8 cellular contexts compared by ENCODE assay signal in genomic region chr1:1250828-1251284, GRCh38. TPM values are rescaled to one million over a fixed set of nuclear protein-coding genes. Genes with fewer than 3 reads are reported as not detected.
DNase-seq lines count a peak whose midpoint lies in the region; ATAC-seq, FAIRE-seq and TF ChIP-seq lines count a peak whose summit lies in the region.

No MANE protein-coding gene starts in this region.

- H3K79me2 ChIP-seq in DND-41 (ENCODE audit: insufficient read depth, low read length), result peaks cover 3% of the 10 kb centered on the region; the same call in 1 of the 2 replicates
- H3K79me2 ChIP-seq in PC-9 (ENCODE audit: low read depth), result no peaks in the 10 kb centered on the region

- TF ChIP-seq CTCF in DND-41 (IDR thresholded peaks at IDR 0.05; ENCODE audit: borderline replicate concordance, extremely low read depth, low read length, poor library complexity, severe bottlenecking), result no peak
- no peak for TF ChIP-seq CTCF in PC-9 (conservative IDR thresholded peaks at IDR 0.05)

- H3K4me2 ChIP-seq in DND-41 (ENCODE audit: insufficient read depth, low read length), result peak overlapping the region; percentile 35; the same call in 1 of the 2 replicates
- H3K4me2 ChIP-seq in PC-9, result no peak overlapping the region

- H3K27ac ChIP-seq in DND-41 (ENCODE audit: low read length), result peak overlapping the region; percentile 60; the same call in 1 of the 2 replicates
- H3K27ac ChIP-seq in PC-9, result no peak overlapping the region

- H3K9me2 ChIP-seq in PC-9 (ENCODE audit: insufficient read depth), result no peaks in the 10 kb centered on the region

- no peak overlapping the region for H3K4me3 ChIP-seq in DND-41 (ENCODE audit: low read depth in 1 of 2, low read length in 2 of 2)
- no peak overlapping the region for H3K4me3 ChIP-seq in PC-9

- no peak for FAIRE-seq in urothelium cell line (lab: Jason Lieb, UNC)

- BruUV-seq in PC-9 (replicated peaks; lab: Mats Ljungman, UMichigan), result no TSS peak

- no peak overlapping the region for H2AFZ ChIP-seq in DND-41 (ENCODE audit: low read depth, low read length)
- no peak overlapping the region for H2AFZ ChIP-seq in PC-9

- H3K36me3 Mint-ChIP-seq in IgD-negative memory B cell (peaks cover 2% of the 10 kb centered on the region), naive B cell (peaks cover 0 to 10% of the 10 kb centered on the region in 2 donors)

- H3K36me3 ChIP-seq in DND-41 (ENCODE audit: insufficient read depth, low read length), result peaks cover 36% of the 10 kb centered on the region
- no peaks in the 10 kb centered on the region for H3K36me3 ChIP-seq in PC-9 (ENCODE audit: low read depth)

- peaks cover 12% of the 10 kb centered on the region; the same call in 1 of the 2 replicates for H3F3A ChIP-seq in PC-9 (ENCODE audit: insufficient read depth, low read depth)

- CTCF ChIA-PET in PC-9 (lab: Charles Lee), result no interaction called here

- H3K27ac Mint-ChIP-seq in IgD-negative memory B cell (peak overlapping the region; percentile 92), naive B cell (peak overlapping the region; percentile 29 to 98 (median 96))

- H3K27me3 Mint-ChIP-seq in IgD-negative memory B cell, result no peaks in the 10 kb centered on the region
- H3K27me3 Mint-ChIP-seq in naive B cell, result peaks cover 0 to 2% (median 0%) of the 10 kb centered on the region in 3 donors

- H4K20me1 ChIP-seq in DND-41 (ENCODE audit: insufficient read depth, low read length) (peaks cover 11% of the 10 kb centered on the region; the same call in 1 of the 2 replicates), PC-9 (ENCODE audit: insufficient read depth) (no peaks in the 10 kb centered on the region)

- H3K4me3 Mint-ChIP-seq in IgD-negative memory B cell, result peak overlapping the region; percentile 9 to 90 (median 71)
- peak overlapping the region in 7 of 8 donors; percentile 20 to 85 (median 58) for H3K4me3 Mint-ChIP-seq in naive B cell

- DNase-seq in DND-41 (peak; percentile 78), naive B cell (peak; percentile 66), urothelium cell line (ENCODE audit: low spot score) (no peak), PC-9 (no peak), left lobe of liver (ENCODE audit: low spot score) (no peak), NCI-H524 (lab: John Stamatoyannopoulos, UW) (no peak)
- DNase-seq in activated CD8-positive, alpha-beta memory T cell treated with anti-CD3 and anti-CD28 coated beads, Interleukin-2, amount 50 U/mL, for 1 hour (ENCODE audit: extremely low read depth), result peak; percentile 51

- POLR2A ChIA-PET in PC-9 (lab: Charles Lee; ENCODE audit: unreplicated experiment), result no interaction called here

- H3K4me1 Mint-ChIP-seq in IgD-negative memory B cell (peaks cover 10 to 14% (median 13%) of the 10 kb centered on the region in 3 donors), naive B cell (peaks cover 7 to 18% (median 16%) of the 10 kb centered on the region in 3 donors)

- intact Hi-C loops in PC-9 (cut with micrococcal nuclease; ENCODE audit: unreplicated experiment), result no loop called here

- no peak overlapping the region for H3K9ac ChIP-seq in DND-41 (ENCODE audit: low read depth, low read length)

- no peaks in the 10 kb centered on the region for H3K27me3 ChIP-seq in DND-41 (ENCODE audit: insufficient read depth, low read length, poor library complexity)
- H3K27me3 ChIP-seq in PC-9 (ENCODE audit: insufficient read depth, low read depth), result no peaks in the 10 kb centered on the region

- H3K9me3 Mint-ChIP-seq in IgD-negative memory B cell, result no peaks in the 10 kb centered on the region
- H3K9me3 Mint-ChIP-seq in naive B cell, result no peaks in the 10 kb centered on the region

- ATAC-seq in DND-41 (ENCODE audit: insufficient read depth, low read depth) (peak; percentile 95), naive B cell (ENCODE audit: low read depth in 2 of 2) (peak; percentile 82 to 87), left lobe of liver (no peak)

- H3K4me1 ChIP-seq in DND-41 (ENCODE audit: insufficient read depth, low read length) (peaks cover 24% of the 10 kb centered on the region), PC-9 (replicated peaks; ENCODE audit: insufficient read depth) (no peaks in the 10 kb centered on the region)

- H3K9me3 ChIP-seq in DND-41 (ENCODE audit: insufficient read depth, low read length, severe bottlenecking) (no peaks in the 10 kb centered on the region), PC-9 (ENCODE audit: insufficient read depth, low read depth) (no peaks in the 10 kb centered on the region)

RNA-seq across cellular contexts. Expression of gene C1QTNF12, which starts 4.3 kb away (rescaled TPM):
- polyA plus RNA-seq in IgD-negative memory B cell, result 0.88 TPM
- polyA plus RNA-seq in naive B cell (ENCODE audit: low read depth in 6 of 6), result not detected
- 5.2 and 11.8 TPM in 2 replicates for total RNA-seq in PC-9 (2021)
- total RNA-seq in left lobe of liver, result 3.5 TPM

RNA-seq across cellular contexts. Expression of gene B3GALT6, which starts 18.8 kb away (rescaled TPM):
- 5.6 TPM for polyA plus RNA-seq in IgD-negative memory B cell
- polyA plus RNA-seq in naive B cell (ENCODE audit: low read depth in 6 of 6), result 10 to 100 TPM in 5 of 6 donors, 1 to 10 TPM in 1; 6.9 to 22.9 (median 12.9) TPM
- 16.2 and 20.8 TPM in 2 replicates for total RNA-seq in PC-9 (2021)
- total RNA-seq in left lobe of liver, result 9.3 TPM

RNA-seq across cellular contexts. Expression of gene SDF4, which starts 19.1 kb away (rescaled TPM):
- polyA plus RNA-seq in IgD-negative memory B cell (121 TPM), naive B cell (ENCODE audit: low read depth in 6 of 6) (100 to 1,000 TPM in 1 of 6 donors, 10 to 100 TPM in 5; 64.8 to 101 (median 85.4) TPM)
- total RNA-seq in PC-9 (2021) (133 and 139 TPM in 2 replicates), left lobe of liver (166 TPM)

RNA-seq across cellular contexts. Expression of gene UBE2J2, which starts 22.8 kb away (rescaled TPM):
- 74.3 TPM for polyA plus RNA-seq in IgD-negative memory B cell
- polyA plus RNA-seq in naive B cell (ENCODE audit: low read depth in 6 of 6), result 100 to 1,000 TPM in 1 of 6 donors, 10 to 100 TPM in 5; 75.1 to 112 (median 87.4) TPM
- 54.2 and 55.0 TPM in 2 replicates for total RNA-seq in PC-9 (2021)
- total RNA-seq in left lobe of liver, result 27.6 TPM

RNA-seq across cellular contexts. Expression of gene SCNN1D, which starts 29.4 kb away (rescaled TPM):
- polyA plus RNA-seq in IgD-negative memory B cell (not detected), naive B cell (ENCODE audit: low read depth in 6 of 6) (not detected)
- total RNA-seq in PC-9 (2021) (4.2 and 4.3 TPM in 2 replicates), left lobe of liver (5.7 TPM)

Comparison
In these comparisons a context has a peak if more than half of its experiments do, and no peak if none do; other contexts are left out.
1. DNase-seq: peak in DND-41 (single experiment), activated CD8-positive, alpha-beta memory T cell treated with anti-CD3 and anti-CD28 coated beads, Interleukin-2, amount 50 U/mL, for 1 hour (single experiment) and naive B cell (single experiment); none in urothelium cell line (single experiment), PC-9 (0 of 2), left lobe of liver (single experiment) and NCI-H524 (0 of 2).